Comparison of ENCODE assay signal across 13 cellular contexts in genomic region chr1:231663211-231663792, GRCh38. TPM values are rescaled to one million over a fixed set of nuclear protein-coding genes. Genes with fewer than 3 reads are reported as not detected.
A peak's percentile ranks its signal among the peaks of the same experiment; 100 is the strongest.
DNase-seq lines count a peak whose midpoint lies in the region; TF ChIP-seq lines count a peak whose summit lies in the region.
"Had no signal": no experiment of that assay in that cellular context is flagged by ENCODE, and none has a peak within 500 bp of the region (broad histone marks: within the 10 kb centered on the region; RNA-seq: fewer than 3 reads in every experiment).

No MANE protein-coding gene starts in this region.

- no peak for TF ChIP-seq CTCF in HL-60 (IDR thresholded peaks at IDR 0.05; ENCODE audit: insufficient read depth, low read length)

- in situ Hi-C loops in ACHN (cut with HindIII; ENCODE audit: low pct_ligation_motif_present, low pct_unique_long_range_greater_than_20kb, low sequenced_read_pairs) = no loop called here

- peak overlapping the region; percentile 60 for H3K27ac ChIP-seq in HL-60 (replicated peaks)
- H3K27ac ChIP-seq: thyroid gland had no signal

- DNase-seq in AML-193 (lab: John Stamatoyannopoulos, UW) (peak; percentile 94), HL-60 (ENCODE audit: low read depth in 1 of 2, low spot score in 1 of 2) (peak; percentile 68 to 84), OCI-M1 (lab: John Stamatoyannopoulos, UW) (peak; percentile 73), fibroblast of peridontal ligament (ENCODE audit: extremely low read depth) (peak; percentile 10), ACHN (no peak), NCI-H1417 treated with DMSO at 0.1 percent for 48 hours (lab: John Stamatoyannopoulos, UW) (no peak), posterior vena cava (ENCODE audit: low spot score) (no peak), NCI-H1105 (lab: John Stamatoyannopoulos, UW) (no peak)
- DNase-seq: activated CD4-positive, CD25-positive, alpha-beta regulatory T cell treated with anti-CD3 and anti-CD28 coated beads, Interleukin-2, amount 50 U/mL, for 72 hours; activated T-cell treated with anti-CD3 and anti-CD28 coated beads for 4 hours; DMS153; NCI-H2029; thyroid gland had no signal

- H3K27me3 ChIP-seq in HL-60 (ENCODE audit: insufficient read depth, poor library complexity, severe bottlenecking) = no peaks in the 10 kb centered on the region
- H3K27me3 ChIP-seq: thyroid gland had no signal

- H3K4me3 ChIP-seq in HL-60 (replicated peaks; ENCODE audit: insufficient read depth, low read length) = no peak overlapping the region; the same call in 1 of the 2 replicates
- H3K4me3 ChIP-seq: thyroid gland had no signal

- intact Hi-C loops in posterior vena cava (cut with DNase I) = no loop called here

RNA-seq across cellular contexts. Expression of gene DISC1, which starts 36.7 kb away (rescaled TPM):
- total RNA-seq in posterior vena cava = 10 to 100 TPM in 1 of 2 donors, 1 to 10 TPM in 1; 7.9 to 10.9 TPM

Comparison
In these comparisons a context has a peak if more than half of its experiments do, and no peak if none do; other contexts are left out.
1. DNase-seq: peak in AML-193 (2 of 2), HL-60 (2 of 2), OCI-M1 (single experiment) and fibroblast of peridontal ligament (single experiment); none in ACHN (single experiment), NCI-H1417 treated with DMSO at 0.1 percent for 48 hours (single experiment), posterior vena cava (single experiment) and NCI-H1105 (single experiment).